In the genomic region with DNA sequence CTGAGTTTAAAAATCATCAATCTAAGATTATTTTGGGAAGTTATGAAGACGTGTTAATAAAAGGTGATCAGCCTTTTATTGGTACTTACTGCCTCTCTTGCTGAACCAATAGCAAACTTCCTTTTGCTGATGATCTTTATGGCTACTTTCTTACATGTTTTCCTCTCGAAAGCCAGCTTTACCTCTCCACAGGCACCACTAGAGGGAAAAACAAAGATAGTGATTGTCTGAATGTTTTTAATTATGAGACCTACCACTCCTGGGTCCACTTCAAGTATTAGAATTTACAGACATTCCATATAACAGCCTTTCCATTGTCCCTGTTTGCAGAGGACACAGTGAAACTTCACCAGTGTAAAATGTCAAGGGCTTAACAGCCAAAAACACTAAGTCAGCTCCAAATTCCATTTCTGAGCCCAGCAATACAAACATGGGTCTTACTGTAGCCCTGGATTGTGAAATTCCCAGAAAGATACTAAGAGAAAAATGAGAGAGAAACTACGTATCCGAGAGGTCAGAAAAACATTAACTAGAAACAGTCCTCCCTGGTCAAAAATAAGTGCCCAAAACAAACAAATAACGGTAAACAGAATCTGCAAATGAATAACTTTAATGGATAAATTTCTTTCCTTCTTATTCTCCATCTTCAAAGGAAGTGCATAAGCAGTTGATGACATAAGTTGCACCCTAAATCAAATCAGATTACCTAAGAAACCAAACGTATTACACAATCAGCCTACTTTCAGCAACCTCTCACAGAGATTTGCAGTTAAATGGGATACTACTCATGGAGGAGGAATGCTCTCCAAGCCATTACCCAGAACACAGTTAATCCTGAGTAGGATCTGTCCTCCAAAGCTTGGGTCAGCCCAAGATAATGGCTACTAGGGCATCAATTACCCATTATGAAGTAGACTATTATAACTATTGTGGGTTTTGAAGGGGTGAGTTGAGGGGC, we compare ENCODE assay signal across 1 cellular context.
TF ChIP-seq lines count a peak whose summit lies in the region.

No MANE protein-coding gene starts in this region.

TF ChIP-seq in GM23338, 12 proteins besides CTCF, POLR2A, EP300 and RAD21 (continued from another document):
- TF ChIP-seq, protein P1, sequence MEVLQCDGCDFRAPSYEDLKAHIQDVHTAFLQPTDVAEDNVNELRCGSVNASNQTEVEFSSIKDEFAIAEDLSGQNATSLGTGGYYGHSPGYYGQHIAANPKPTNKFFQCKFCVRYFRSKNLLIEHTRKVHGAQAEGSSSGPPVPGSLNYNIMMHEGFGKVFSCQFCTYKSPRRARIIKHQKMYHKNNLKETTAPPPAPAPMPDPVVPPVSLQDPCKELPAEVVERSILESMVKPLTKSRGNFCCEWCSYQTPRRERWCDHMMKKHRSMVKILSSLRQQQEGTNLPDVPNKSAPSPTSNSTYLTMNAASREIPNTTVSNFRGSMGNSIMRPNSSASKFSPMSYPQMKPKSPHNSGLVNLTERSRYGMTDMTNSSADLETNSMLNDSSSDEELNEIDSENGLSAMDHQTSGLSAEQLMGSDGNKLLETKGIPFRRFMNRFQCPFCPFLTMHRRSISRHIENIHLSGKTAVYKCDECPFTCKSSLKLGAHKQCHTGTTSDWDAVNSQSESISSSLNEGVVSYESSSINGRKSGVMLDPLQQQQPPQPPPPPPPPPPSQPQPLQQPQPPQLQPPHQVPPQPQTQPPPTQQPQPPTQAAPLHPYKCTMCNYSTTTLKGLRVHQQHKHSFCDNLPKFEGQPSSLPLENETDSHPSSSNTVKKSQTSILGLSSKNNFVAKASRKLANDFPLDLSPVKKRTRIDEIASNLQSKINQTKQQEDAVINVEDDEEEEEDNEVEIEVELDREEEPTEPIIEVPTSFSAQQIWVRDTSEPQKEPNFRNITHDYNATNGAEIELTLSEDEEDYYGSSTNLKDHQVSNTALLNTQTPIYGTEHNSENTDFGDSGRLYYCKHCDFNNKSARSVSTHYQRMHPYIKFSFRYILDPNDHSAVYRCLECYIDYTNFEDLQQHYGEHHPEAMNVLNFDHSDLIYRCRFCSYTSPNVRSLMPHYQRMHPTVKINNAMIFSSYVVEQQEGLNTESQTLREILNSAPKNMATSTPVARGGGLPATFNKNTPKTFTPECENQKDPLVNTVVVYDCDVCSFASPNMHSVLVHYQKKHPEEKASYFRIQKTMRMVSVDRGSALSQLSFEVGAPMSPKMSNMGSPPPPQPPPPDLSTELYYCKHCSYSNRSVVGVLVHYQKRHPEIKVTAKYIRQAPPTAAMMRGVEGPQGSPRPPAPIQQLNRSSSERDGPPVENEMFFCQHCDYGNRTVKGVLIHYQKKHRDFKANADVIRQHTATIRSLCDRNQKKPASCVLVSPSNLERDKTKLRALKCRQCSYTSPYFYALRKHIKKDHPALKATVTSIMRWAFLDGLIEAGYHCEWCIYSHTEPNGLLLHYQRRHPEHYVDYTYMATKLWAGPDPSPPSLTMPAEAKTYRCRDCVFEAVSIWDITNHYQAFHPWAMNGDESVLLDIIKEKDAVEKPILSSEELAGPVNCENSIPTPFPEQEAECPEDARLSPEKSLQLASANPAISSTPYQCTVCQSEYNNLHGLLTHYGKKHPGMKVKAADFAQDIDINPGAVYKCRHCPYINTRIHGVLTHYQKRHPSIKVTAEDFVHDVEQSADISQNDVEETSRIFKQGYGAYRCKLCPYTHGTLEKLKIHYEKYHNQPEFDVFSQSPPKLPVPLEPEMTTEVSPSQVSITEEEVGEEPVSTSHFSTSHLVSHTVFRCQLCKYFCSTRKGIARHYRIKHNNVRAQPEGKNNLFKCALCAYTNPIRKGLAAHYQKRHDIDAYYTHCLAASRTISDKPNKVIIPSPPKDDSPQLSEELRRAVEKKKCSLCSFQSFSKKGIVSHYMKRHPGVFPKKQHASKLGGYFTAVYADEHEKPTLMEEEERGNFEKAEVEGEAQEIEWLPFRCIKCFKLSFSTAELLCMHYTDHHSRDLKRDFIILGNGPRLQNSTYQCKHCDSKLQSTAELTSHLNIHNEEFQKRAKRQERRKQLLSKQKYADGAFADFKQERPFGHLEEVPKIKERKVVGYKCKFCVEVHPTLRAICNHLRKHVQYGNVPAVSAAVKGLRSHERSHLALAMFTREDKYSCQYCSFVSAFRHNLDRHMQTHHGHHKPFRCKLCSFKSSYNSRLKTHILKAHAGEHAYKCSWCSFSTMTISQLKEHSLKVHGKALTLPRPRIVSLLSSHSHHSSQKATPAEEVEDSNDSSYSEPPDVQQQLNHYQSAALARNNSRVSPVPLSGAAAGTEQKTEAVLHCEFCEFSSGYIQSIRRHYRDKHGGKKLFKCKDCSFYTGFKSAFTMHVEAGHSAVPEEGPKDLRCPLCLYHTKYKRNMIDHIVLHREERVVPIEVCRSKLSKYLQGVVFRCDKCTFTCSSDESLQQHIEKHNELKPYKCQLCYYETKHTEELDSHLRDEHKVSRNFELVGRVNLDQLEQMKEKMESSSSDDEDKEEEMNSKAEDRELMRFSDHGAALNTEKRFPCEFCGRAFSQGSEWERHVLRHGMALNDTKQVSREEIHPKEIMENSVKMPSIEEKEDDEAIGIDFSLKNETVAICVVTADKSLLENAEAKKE (CRISPR knock-in tag; IDR thresholded peaks at IDR 0.05): no peak
- TF ChIP-seq ZNF331 (CRISPR knock-in tag; IDR thresholded peaks at IDR 0.05; ENCODE audit: low read depth) (no peak), JUNB (IDR thresholded peaks at IDR 0.05; ENCODE audit: unreplicated experiment) (no peak), ZNF114 (CRISPR knock-in tag; IDR thresholded peaks at IDR 0.05) (no peak), POLR2AphosphoS5 (IDR thresholded peaks at IDR 0.05; ENCODE audit: low read depth) (no peak)
- TF ChIP-seq, protein P2, sequence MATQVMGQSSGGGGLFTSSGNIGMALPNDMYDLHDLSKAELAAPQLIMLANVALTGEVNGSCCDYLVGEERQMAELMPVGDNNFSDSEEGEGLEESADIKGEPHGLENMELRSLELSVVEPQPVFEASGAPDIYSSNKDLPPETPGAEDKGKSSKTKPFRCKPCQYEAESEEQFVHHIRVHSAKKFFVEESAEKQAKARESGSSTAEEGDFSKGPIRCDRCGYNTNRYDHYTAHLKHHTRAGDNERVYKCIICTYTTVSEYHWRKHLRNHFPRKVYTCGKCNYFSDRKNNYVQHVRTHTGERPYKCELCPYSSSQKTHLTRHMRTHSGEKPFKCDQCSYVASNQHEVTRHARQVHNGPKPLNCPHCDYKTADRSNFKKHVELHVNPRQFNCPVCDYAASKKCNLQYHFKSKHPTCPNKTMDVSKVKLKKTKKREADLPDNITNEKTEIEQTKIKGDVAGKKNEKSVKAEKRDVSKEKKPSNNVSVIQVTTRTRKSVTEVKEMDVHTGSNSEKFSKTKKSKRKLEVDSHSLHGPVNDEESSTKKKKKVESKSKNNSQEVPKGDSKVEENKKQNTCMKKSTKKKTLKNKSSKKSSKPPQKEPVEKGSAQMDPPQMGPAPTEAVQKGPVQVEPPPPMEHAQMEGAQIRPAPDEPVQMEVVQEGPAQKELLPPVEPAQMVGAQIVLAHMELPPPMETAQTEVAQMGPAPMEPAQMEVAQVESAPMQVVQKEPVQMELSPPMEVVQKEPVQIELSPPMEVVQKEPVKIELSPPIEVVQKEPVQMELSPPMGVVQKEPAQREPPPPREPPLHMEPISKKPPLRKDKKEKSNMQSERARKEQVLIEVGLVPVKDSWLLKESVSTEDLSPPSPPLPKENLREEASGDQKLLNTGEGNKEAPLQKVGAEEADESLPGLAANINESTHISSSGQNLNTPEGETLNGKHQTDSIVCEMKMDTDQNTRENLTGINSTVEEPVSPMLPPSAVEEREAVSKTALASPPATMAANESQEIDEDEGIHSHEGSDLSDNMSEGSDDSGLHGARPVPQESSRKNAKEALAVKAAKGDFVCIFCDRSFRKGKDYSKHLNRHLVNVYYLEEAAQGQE (IDR thresholded peaks at IDR 0.05; ENCODE audit: unreplicated experiment): no peak
TF ChIP-seq in GM23338: peak in this region for 0.
